16 cellular contexts compared by ENCODE assay signal in genomic region chr2:22276696-22277095, GRCh38.
DNase-seq lines count a peak whose midpoint lies in the region; ATAC-seq and TF ChIP-seq lines count a peak whose summit lies in the region.
"Had no signal": no experiment of that assay in that cellular context is flagged by ENCODE, and none has a peak within 500 bp of the region (broad histone marks: within the 10 kb centered on the region; RNA-seq: fewer than 3 reads in every experiment).

No MANE protein-coding gene starts in this region.

- no peaks in the 10 kb centered on the region for H3K36me3 Mint-ChIP-seq in nephron progenitor cell (ENCODE audit: low read depth)
- H3K36me3 Mint-ChIP-seq: activated CD4-positive, alpha-beta memory T cell treated with anti-CD3 and anti-CD28 coated beads for 36 hours; CD4-positive, CD25-positive, alpha-beta regulatory T cell had no signal

- no peaks in the 10 kb centered on the region for H3K4me1 Mint-ChIP-seq in nephron progenitor cell
- H3K4me1 Mint-ChIP-seq: CD4-positive, CD25-positive, alpha-beta regulatory T cell had no signal

- POLR2A ChIA-PET in GM10248 (lab: Yijun Ruan, JAX) = no interaction called here

- no peak overlapping the region for H3K27ac Mint-ChIP-seq in nephron progenitor cell
- H3K27ac Mint-ChIP-seq: activated CD4-positive, alpha-beta memory T cell treated with anti-CD3 and anti-CD28 coated beads for 36 hours; CD4-positive, CD25-positive, alpha-beta regulatory T cell; endodermal cell; stimulated activated naive CD8-positive, alpha-beta T cell treated with anti-CD3 and anti-CD28 coated beads, Interleukin-15, Interleukin-2, amounts not matched to agents 100 ng/mL and 50 ng/mL, for 24 hours had no signal

- H3K27me3 Mint-ChIP-seq in nephron progenitor cell (ENCODE audit: low read depth, poor library complexity) = peaks cover 7% of the 10 kb centered on the region
- H3K27me3 Mint-ChIP-seq: activated CD4-positive, alpha-beta memory T cell treated with anti-CD3 and anti-CD28 coated beads for 36 hours; CD4-positive, CD25-positive, alpha-beta regulatory T cell; stimulated activated naive CD8-positive, alpha-beta T cell treated with anti-CD3 and anti-CD28 coated beads, Interleukin-15, Interleukin-2, amounts not matched to agents 100 ng/mL and 50 ng/mL, for 24 hours had no signal

- DNase-seq in NOMO-1 (lab: John Stamatoyannopoulos, UW; ENCODE audit: unreplicated experiment in 2 of 2) (peak; percentile 70 to 96), GM10248 (ENCODE audit: extremely low spot score) (no peak), amygdala (lab: John Stamatoyannopoulos, UW) (no peak), nephron progenitor cell (no peak), NCI-H128 (lab: John Stamatoyannopoulos, UW; ENCODE audit: unreplicated experiment) (no peak)
- DNase-seq: activated CD4-positive, alpha-beta memory T cell treated with anti-CD3 and anti-CD28 coated beads for 36 hours; CD4-positive, CD25-positive, alpha-beta regulatory T cell; DMS79; endodermal cell; HCEC 1CT; NCI-H1105 treated with DMSO at 0.1 percent for 48 hours; NK-92 treated with Interleukin-12 subunit alpha and Interleukin-12 subunit beta, amount 100 ng/mL, for 24 hours had no signal

- no peaks in the 10 kb centered on the region for H3K9me3 Mint-ChIP-seq in nephron progenitor cell
- H3K9me3 Mint-ChIP-seq: endodermal cell; stimulated activated naive CD8-positive, alpha-beta T cell treated with anti-CD3 and anti-CD28 coated beads, Interleukin-15, Interleukin-2, amounts not matched to agents 100 ng/mL and 50 ng/mL, for 24 hours had no signal

- ATAC-seq in GM19035 (IDR thresholded peaks at IDR 0.05; ENCODE audit: unreplicated experiment) = peak; percentile 80
- peak; percentile 58 for ATAC-seq in HG03095 (IDR thresholded peaks at IDR 0.05; ENCODE audit: unreplicated experiment)
- ATAC-seq: left lobe of liver had no signal

- no peak for TF ChIP-seq CTCF in GM10248 (IDR thresholded peaks at IDR 0.05; ENCODE audit: control extremely low read depth, extremely low read depth, low read depth, missing control alignments)
- no peak for TF ChIP-seq CTCF in nephron progenitor cell (IDR thresholded peaks at IDR 0.05)

- CTCF ChIA-PET in GM10248 (lab: Yijun Ruan, JAX) = no interaction called here

- no peak overlapping the region for H3K4me3 Mint-ChIP-seq in nephron progenitor cell
- H3K4me3 Mint-ChIP-seq: activated CD4-positive, alpha-beta memory T cell treated with anti-CD3 and anti-CD28 coated beads for 36 hours; CD4-positive, CD25-positive, alpha-beta regulatory T cell; endodermal cell; stimulated activated naive CD8-positive, alpha-beta T cell treated with anti-CD3 and anti-CD28 coated beads, Interleukin-15, Interleukin-2, amounts not matched to agents 100 ng/mL and 50 ng/mL, for 24 hours had no signal

Comparison
In these comparisons a context has a peak if more than half of its experiments do, and no peak if none do; other contexts are left out.
1. DNase-seq: peak in NOMO-1 (2 of 2); none in GM10248 (single experiment), amygdala (0 of 56), nephron progenitor cell (single experiment) and NCI-H128 (single experiment).